26 cellular contexts compared by ENCODE assay signal in the genomic region with DNA sequence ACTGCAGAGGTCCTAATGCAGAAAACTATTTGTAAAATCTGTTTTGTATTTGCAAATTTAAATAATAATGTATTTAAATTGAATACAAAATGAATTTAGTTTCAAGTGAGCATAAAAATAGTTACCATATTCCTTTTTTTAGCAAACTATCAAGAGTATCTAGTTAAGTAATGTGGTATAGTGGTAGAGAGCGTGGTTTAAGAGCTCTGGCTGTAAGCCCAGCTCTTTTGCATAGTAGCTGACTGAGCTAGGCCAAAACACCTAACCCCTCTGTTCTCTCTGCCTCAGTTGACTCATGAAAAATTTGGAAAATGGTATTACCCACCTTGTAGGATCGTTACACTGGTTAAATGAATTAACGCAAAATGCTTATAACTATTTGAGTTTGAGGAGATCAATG. TPM values are rescaled to one million over a fixed set of nuclear protein-coding genes. Genes with fewer than 3 reads are reported as not detected.
A peak's percentile ranks its signal among the peaks of the same experiment; 100 is the strongest.
DNase-seq lines count a peak whose midpoint lies in the region; ATAC-seq, FAIRE-seq and TF ChIP-seq lines count a peak whose summit lies in the region.
"Had no signal": no experiment of that assay in that cellular context is flagged by ENCODE, and none has a peak within 500 bp of the region (broad histone marks: within the 10 kb centered on the region; RNA-seq: fewer than 3 reads in every experiment).

No MANE protein-coding gene starts in this region.

- DNase-seq in fibroblast of peridontal ligament (ENCODE audit: extremely low read depth) (peak; percentile 7), C1 segment of cervical spinal cord (lab: John Stamatoyannopoulos, UW) (no peak), NCI-H69 (lab: John Stamatoyannopoulos, UW) (no peak), H54 (ENCODE audit: insufficient read length, low spot score) (no peak)
- DNase-seq in activated CD4-positive, alpha-beta T cell treated with anti-CD3 and anti-CD28 coated beads, Interleukin-2, amount 10 ng/mL, durations not matched to agents 7 days and 5 days, result no peak
- DNase-seq: EL, GF-D8, IMR-90, Karpas-422, NCI-H1694, NCI-H2081, NCI-H2171 treated with DMSO at 0.1 percent for 48 hours, NCI-H446, NCI-H526, PC-3, Right ventricle myocardium superior had no signal

- H3K9ac ChIP-seq in KMS-11, result no peak overlapping the region

- H3K4me2 ChIP-seq in KMS-11, result peak overlapping the region; percentile 24; the same call in 1 of the 2 replicates
- H3K4me2 ChIP-seq: A549, GM23338 had no signal

- POLR2A ChIA-PET in activated CD4-positive, alpha-beta T cell treated with anti-CD3 and anti-CD28 coated beads, Interleukin-2, amount 10 ng/mL, durations not matched to agents 7 days and 5 days (lab: Charles Lee), result no interaction called here

- no peak for TF ChIP-seq CTCF in KMS-11 (conservative IDR thresholded peaks at IDR 0.05; ENCODE audit: low read depth, low read length)

- H4K20me1 ChIP-seq in KMS-11 (ENCODE audit: insufficient read depth), result no peaks in the 10 kb centered on the region

- no peaks in the 10 kb centered on the region for H3K79me2 ChIP-seq in KMS-11 (ENCODE audit: insufficient read depth, low read depth)

- H3K4me1 Mint-ChIP-seq in activated CD4-positive, alpha-beta T cell treated with anti-CD3 and anti-CD28 coated beads, Interleukin-2, amount 10 ng/mL, durations not matched to agents 7 days and 5 days, result peaks cover 7% of the 10 kb centered on the region
- H3K4me1 Mint-ChIP-seq: B cell, GM23338 had no signal

- H3K27ac ChIP-seq in KMS-11, result no peak overlapping the region
- H3K27ac ChIP-seq: A549 had no signal

- no peaks in the 10 kb centered on the region for H3K27me3 ChIP-seq in KMS-11 (ENCODE audit: insufficient read depth, low read depth)

- H3K27me3 Mint-ChIP-seq in activated CD4-positive, alpha-beta T cell treated with anti-CD3 and anti-CD28 coated beads, Interleukin-2, amount 10 ng/mL, durations not matched to agents 7 days and 5 days, result no peaks in the 10 kb centered on the region
- H3K27me3 Mint-ChIP-seq: B cell had no signal

- H2AFZ ChIP-seq in KMS-11 (ENCODE audit: low read depth), result no peak overlapping the region
- H2AFZ ChIP-seq: GM23338 had no signal

- CTCF ChIA-PET in activated CD4-positive, alpha-beta T cell treated with anti-CD3 and anti-CD28 coated beads, Interleukin-2, amount 10 ng/mL, durations not matched to agents 7 days and 5 days (lab: Charles Lee), result no interaction called here

- peak; percentile 51 for ATAC-seq in GM19328 (IDR thresholded peaks at IDR 0.05; ENCODE audit: unreplicated experiment)
- ATAC-seq in HG02798 (IDR thresholded peaks at IDR 0.05; ENCODE audit: poor library complexity, unreplicated experiment), result peak; percentile 38
- ATAC-seq: A549, GM23338, HCT116, PC-3 had no signal

- H3K36me3 Mint-ChIP-seq in activated CD4-positive, alpha-beta T cell treated with anti-CD3 and anti-CD28 coated beads, Interleukin-2, amount 10 ng/mL, durations not matched to agents 7 days and 5 days (ENCODE audit: low read depth), result peaks cover 42% of the 10 kb centered on the region

- H3K4me1 ChIP-seq in KMS-11 (ENCODE audit: low read depth, poor library complexity, severe bottlenecking), result peaks cover 23% of the 10 kb centered on the region
- H3K4me1 ChIP-seq: A549 had no signal

- FAIRE-seq in H54 (lab: Jason Lieb, UNC), result no peak
- FAIRE-seq: A549 had no signal

- no peak overlapping the region for H3K4me3 ChIP-seq in KMS-11 (IDR thresholded peaks at IDR 0.05; ENCODE audit: insufficient read depth, low read depth, low read length)
- H3K4me3 ChIP-seq: A549, GM23338 had no signal

- no peak overlapping the region for H3K27ac Mint-ChIP-seq in activated CD4-positive, alpha-beta T cell treated with anti-CD3 and anti-CD28 coated beads, Interleukin-2, amount 10 ng/mL, durations not matched to agents 7 days and 5 days
- H3K27ac Mint-ChIP-seq: B cell, GM23338 had no signal

- no peaks in the 10 kb centered on the region for H3K9me3 Mint-ChIP-seq in activated CD4-positive, alpha-beta T cell treated with anti-CD3 and anti-CD28 coated beads, Interleukin-2, amount 10 ng/mL, durations not matched to agents 7 days and 5 days
- H3K9me3 Mint-ChIP-seq: GM23338 had no signal

- no peak for TF ChIP-seq POLR2A in H54 (IDR thresholded peaks at IDR 0.05; ENCODE audit: low read depth, low read length)

- no peak overlapping the region for H3K4me3 Mint-ChIP-seq in activated CD4-positive, alpha-beta T cell treated with anti-CD3 and anti-CD28 coated beads, Interleukin-2, amount 10 ng/mL, durations not matched to agents 7 days and 5 days
- H3K4me3 Mint-ChIP-seq: B cell, GM23338 had no signal

- H3K36me3 ChIP-seq in KMS-11 (ENCODE audit: insufficient read depth), result peaks cover 2% of the 10 kb centered on the region; the same call in 1 of the 2 replicates

RNA-seq across cellular contexts. Expression of a gene that starts 18.1 kb away (rescaled TPM):
- not detected for total RNA-seq in activated CD4-positive, alpha-beta T cell treated with anti-CD3 and anti-CD28 coated beads, Interleukin-2, amount 10 ng/mL, durations not matched to agents 7 days and 5 days
- total RNA-seq: B cell, GM23338, IMR-90, M059J, PC-3, Right ventricle myocardium superior, RPMI7951, SK-MEL-5 had no signal
